Comparison of ENCODE assay signal across 1 cellular context in genomic region chr19:53531457-53531856, GRCh38.
TF ChIP-seq lines count a peak whose summit lies in the region.

No MANE protein-coding gene starts in this region.

TF ChIP-seq in HepG2, 621 proteins besides CTCF, POLR2A, EP300 and RAD21 (continued from another document and continues in another):
- peak; percentile 65; the same call in 1 of the 2 replicates for TF ChIP-seq ZGPAT (CRISPR knock-in tag; IDR thresholded peaks at IDR 0.05)
- TF ChIP-seq MLX (CRISPR knock-in tag; IDR thresholded peaks at IDR 0.05), result peak; percentile 89
- TF ChIP-seq ZNF331 (CRISPR knock-in tag; IDR thresholded peaks at IDR 0.05), result peak; percentile 42; the same call in 1 of the 2 replicates
- no peak for TF ChIP-seq SNRNP70 (IDR thresholded peaks at IDR 0.05; ENCODE audit: low read depth, low read length)
- no peak for TF ChIP-seq SP4 (CRISPR knock-in tag; IDR thresholded peaks at IDR 0.05)
- TF ChIP-seq FOSL2 (CRISPR knock-in tag; IDR thresholded peaks at IDR 0.05), result 0 out of 2 replicates have a peak, but pooled peaks have one; percentile 17
- peak; percentile 23; the same call in 1 of the 2 replicates for TF ChIP-seq HNF4G (IDR thresholded peaks at IDR 0.05; ENCODE audit: borderline replicate concordance, low read depth, low read length)
- TF ChIP-seq HNF4G (CRISPR knock-in tag; IDR thresholded peaks at IDR 0.05; ENCODE audit: borderline replicate concordance, low read depth), result no peak
- TF ChIP-seq PPARG (CRISPR knock-in tag; conservative IDR thresholded peaks at IDR 0.05), result peak; percentile 79
- peak; percentile 68; the same call in 1 of the 2 replicates for TF ChIP-seq ARID3A (IDR thresholded peaks at IDR 0.05; ENCODE audit: low read depth, low read length)
- TF ChIP-seq SMAD3 (CRISPR knock-in tag; IDR thresholded peaks at IDR 0.05), result peak; percentile 66; the same call in 1 of the 2 replicates
- no peak for TF ChIP-seq KDM5B (CRISPR knock-in tag; IDR thresholded peaks at IDR 0.05; ENCODE audit: borderline replicate concordance)
- TF ChIP-seq FOXK1 (CRISPR knock-in tag; IDR thresholded peaks at IDR 0.05; ENCODE audit: borderline replicate concordance, low read depth), result 0 out of 2 replicates have a peak, but pooled peaks have one; percentile 19
- TF ChIP-seq MEF2D (CRISPR knock-in tag; IDR thresholded peaks at IDR 0.05), result 0 out of 2 replicates have a peak, but pooled peaks have one; percentile 52
- no peak for TF ChIP-seq MIER3 (CRISPR knock-in tag; IDR thresholded peaks at IDR 0.05; ENCODE audit: borderline replicate concordance)
- TF ChIP-seq SOX5 (CRISPR knock-in tag; IDR thresholded peaks at IDR 0.05; ENCODE audit: borderline replicate concordance), result peak; percentile 31; the same call in 1 of the 2 replicates
- TF ChIP-seq FOXA3 (CRISPR knock-in tag; IDR thresholded peaks at IDR 0.05), result peak; percentile 72
- peak; percentile 76 for TF ChIP-seq DRAP1 (CRISPR knock-in tag; IDR thresholded peaks at IDR 0.05)
- TF ChIP-seq ZNF280D (CRISPR knock-in tag; IDR thresholded peaks at IDR 0.05), result 0 out of 2 replicates have a peak, but pooled peaks have one; percentile 38
- peak; percentile 65; the same call in 1 of the 2 replicates for TF ChIP-seq ARID5B (CRISPR knock-in tag; IDR thresholded peaks at IDR 0.05)
- TF ChIP-seq ZNF609 (CRISPR knock-in tag; IDR thresholded peaks at IDR 0.05; ENCODE audit: borderline replicate concordance), result peak; percentile 67; the same call in 1 of the 2 replicates
- peak; percentile 90 for TF ChIP-seq ISL2 (CRISPR knock-in tag; IDR thresholded peaks at IDR 0.05)
- no peak for TF ChIP-seq DZIP1 (CRISPR knock-in tag; IDR thresholded peaks at IDR 0.05)
- no peak for TF ChIP-seq ZNF761 (CRISPR knock-in tag; conservative IDR thresholded peaks at IDR 0.05)
- TF ChIP-seq MAF1 (CRISPR knock-in tag; IDR thresholded peaks at IDR 0.05; ENCODE audit: borderline replicate concordance), result no peak
- no peak for TF ChIP-seq ZFP37 (CRISPR knock-in tag; IDR thresholded peaks at IDR 0.05; ENCODE audit: borderline replicate concordance)
- TF ChIP-seq ZZZ3 (CRISPR knock-in tag; IDR thresholded peaks at IDR 0.05; ENCODE audit: borderline replicate concordance), result no peak
- no peak for TF ChIP-seq ZNF770 (CRISPR knock-in tag; IDR thresholded peaks at IDR 0.05)
- TF ChIP-seq SOX13 (IDR thresholded peaks at IDR 0.05), result no peak
- TF ChIP-seq SOX13 (CRISPR knock-in tag; conservative IDR thresholded peaks at IDR 0.05 in 1 of 2, IDR thresholded peaks at IDR 0.05 in 1 of 2), result peak in 1 of 2 experiments; percentile 48; a peak in 1 of 4 replicates
- peak; percentile 49; the same call in 1 of the 2 replicates for TF ChIP-seq HDAC1 (CRISPR knock-in tag; IDR thresholded peaks at IDR 0.05)
- peak; percentile 48; the same call in 1 of the 2 replicates for TF ChIP-seq ETV5 (CRISPR knock-in tag; IDR thresholded peaks at IDR 0.05; ENCODE audit: borderline replicate concordance)
- TF ChIP-seq CC2D1A (CRISPR knock-in tag; IDR thresholded peaks at IDR 0.05), result no peak
